1 cellular context compared by ENCODE assay signal in genomic region chr9:127396253-127396807, GRCh38.
TF ChIP-seq lines count a peak whose summit lies in the region.

No MANE protein-coding gene starts in this region.

TF ChIP-seq in Ishikawa, 13 proteins besides CTCF, POLR2A, EP300 and RAD21 (continued from another document):
- TF ChIP-seq, protein P1, sequence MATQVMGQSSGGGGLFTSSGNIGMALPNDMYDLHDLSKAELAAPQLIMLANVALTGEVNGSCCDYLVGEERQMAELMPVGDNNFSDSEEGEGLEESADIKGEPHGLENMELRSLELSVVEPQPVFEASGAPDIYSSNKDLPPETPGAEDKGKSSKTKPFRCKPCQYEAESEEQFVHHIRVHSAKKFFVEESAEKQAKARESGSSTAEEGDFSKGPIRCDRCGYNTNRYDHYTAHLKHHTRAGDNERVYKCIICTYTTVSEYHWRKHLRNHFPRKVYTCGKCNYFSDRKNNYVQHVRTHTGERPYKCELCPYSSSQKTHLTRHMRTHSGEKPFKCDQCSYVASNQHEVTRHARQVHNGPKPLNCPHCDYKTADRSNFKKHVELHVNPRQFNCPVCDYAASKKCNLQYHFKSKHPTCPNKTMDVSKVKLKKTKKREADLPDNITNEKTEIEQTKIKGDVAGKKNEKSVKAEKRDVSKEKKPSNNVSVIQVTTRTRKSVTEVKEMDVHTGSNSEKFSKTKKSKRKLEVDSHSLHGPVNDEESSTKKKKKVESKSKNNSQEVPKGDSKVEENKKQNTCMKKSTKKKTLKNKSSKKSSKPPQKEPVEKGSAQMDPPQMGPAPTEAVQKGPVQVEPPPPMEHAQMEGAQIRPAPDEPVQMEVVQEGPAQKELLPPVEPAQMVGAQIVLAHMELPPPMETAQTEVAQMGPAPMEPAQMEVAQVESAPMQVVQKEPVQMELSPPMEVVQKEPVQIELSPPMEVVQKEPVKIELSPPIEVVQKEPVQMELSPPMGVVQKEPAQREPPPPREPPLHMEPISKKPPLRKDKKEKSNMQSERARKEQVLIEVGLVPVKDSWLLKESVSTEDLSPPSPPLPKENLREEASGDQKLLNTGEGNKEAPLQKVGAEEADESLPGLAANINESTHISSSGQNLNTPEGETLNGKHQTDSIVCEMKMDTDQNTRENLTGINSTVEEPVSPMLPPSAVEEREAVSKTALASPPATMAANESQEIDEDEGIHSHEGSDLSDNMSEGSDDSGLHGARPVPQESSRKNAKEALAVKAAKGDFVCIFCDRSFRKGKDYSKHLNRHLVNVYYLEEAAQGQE (IDR thresholded peaks at IDR 0.05; ENCODE audit: low read depth) = no peak
- TF ChIP-seq TAF1 (IDR thresholded peaks at IDR 0.05; ENCODE audit: low read depth) = peak; percentile 35; the same call in 1 of the 2 replicates
- peak; percentile 91 for TF ChIP-seq USF1 (IDR thresholded peaks at IDR 0.05)
TF ChIP-seq in Ishikawa: peak in this region for 6.
